ENCODE assay signal across 8 cellular contexts in genomic region chr19:52048604-52049493, GRCh38. TPM values are rescaled to one million over a fixed set of nuclear protein-coding genes. Genes with fewer than 3 reads are reported as not detected.
DNase-seq lines count a peak whose midpoint lies in the region; ATAC-seq and TF ChIP-seq lines count a peak whose summit lies in the region.

Gene ZNF432 (minus strand): TSS chr19:52048838. CDS start chr19:52046868, 1,970 bp downstream.

- DNase-seq in AG09319 (ENCODE audit: extremely low read depth, low read depth) (peak; percentile 77), NCI-H510A treated with DMSO at 0.1 percent for 48 hours (lab: John Stamatoyannopoulos, UW) (peak; percentile 96), dedifferentiated amniotic fluid mesenchymal stem cell (ENCODE audit: extremely low spot score) (peak; percentile 85), left lobe of liver (ENCODE audit: low spot score) (peak; percentile 92)
- peak; percentile 69 for DNase-seq in activated CD4-positive, alpha-beta T cell treated with anti-CD3 and anti-CD28 coated beads, Interleukin-2, amount 50 U/mL, for 24 hours (ENCODE audit: low read depth in 1 of 2, low spot score in 1 of 2)
- peak; percentile 82 for DNase-seq in stimulated activated CD4-positive, alpha-beta T cell treated with anti-CD3 and anti-CD28 coated beads, Interleukin-2, amount 100 ng/mL, for 24 hours

- TF ChIP-seq CTCF in AG09319 (IDR thresholded peaks at IDR 0.05; ENCODE audit: low read depth, low read length): no peak

- peak; percentile 87 for ATAC-seq in GM19035 (IDR thresholded peaks at IDR 0.05; ENCODE audit: unreplicated experiment)
- ATAC-seq in HG03342 (IDR thresholded peaks at IDR 0.05; ENCODE audit: unreplicated experiment): peak; percentile 90
- peak; percentile 98 for ATAC-seq in left lobe of liver

RNA-seq across cellular contexts. Expression of gene ZNF432, which starts in this region (rescaled TPM):
- total RNA-seq in left lobe of liver: 3.0 TPM

Comparison
In these comparisons a context has a peak if more than half of its experiments do, and no peak if none do; other contexts are left out.
1. Peak in every context shown above with its lines: DNase-seq and ATAC-seq.